ENCODE assay signal across 18 cellular contexts in genomic region chr10:73892314-73893080, GRCh38. TPM values are rescaled to one million over a fixed set of nuclear protein-coding genes. Genes with fewer than 3 reads are reported as not detected.
DNase-seq lines count a peak whose midpoint lies in the region; ATAC-seq, FAIRE-seq and TF ChIP-seq lines count a peak whose summit lies in the region.
"Had no signal": no experiment of that assay in that cellular context is flagged by ENCODE, and none has a peak within 500 bp of the region (broad histone marks: within the 10 kb centered on the region; RNA-seq: fewer than 3 reads in every experiment).

No MANE protein-coding gene starts in this region.

- ATAC-seq in K562 (peak; percentile 55), foreskin keratinocyte (no peak), HG03354 (IDR thresholded peaks at IDR 0.05; ENCODE audit: poor library complexity, severe bottlenecking, unreplicated experiment) (no peak)
- ATAC-seq in activated CD8-positive, alpha-beta memory T cell treated with anti-CD3 and anti-CD28 coated beads, Interleukin-2, amount 10 ng/mL, durations not matched to agents 7 days and 5 days, result no peak
- ATAC-seq: T-cell had no signal

- no peak overlapping the region for H3K4me2 ChIP-seq in K562 (ENCODE audit: insufficient read depth, low read length)

- CTCF ChIA-PET in K562 (lab: Yijun Ruan, JAX; ENCODE audit: low intra/inter-chr PET ratio), result no interaction called here
- CTCF ChIA-PET in activated CD8-positive, alpha-beta memory T cell treated with anti-CD3 and anti-CD28 coated beads, Interleukin-2, amount 10 ng/mL, durations not matched to agents 7 days and 5 days (lab: Charles Lee), result interaction anchor here (0.8 to 18.2 kb wide), 6 partner anchors 10 to 211 kb away, joined by 3 to 642 read pairs (median 5); no protein-coding TSS in a partner anchor

- H3K4me3 ChIP-seq in AG10803 (ENCODE audit: low read length) (no peak overlapping the region), K562 (no peak overlapping the region)

- H3K4me1 ChIP-seq in K562 (replicated peaks in 1 of 2; ENCODE audit: control insufficient read depth in 2 of 2, insufficient read depth in 2 of 2, low read length in 2 of 2) (peaks cover 22 to 24% of the 10 kb centered on the region in 2 experiments), foreskin keratinocyte (peaks cover 35% of the 10 kb centered on the region)

- POLR2A ChIA-PET in K562 (lab: Yijun Ruan, JAX), result interaction anchor here (0.6 to 0.9 kb wide), 4 partner anchors 12 to 799 kb away, joined by 3 read pairs; no protein-coding TSS in a partner anchor

- DNase-seq in AG10803 (ENCODE audit: low read depth) (peak; percentile 85), LHCN-M2 (ENCODE audit: low read depth) (peak; percentile 71), K562 (ENCODE audit: extremely low read depth in 1 of 4, low spot score in 3 of 4) (no peak), foreskin keratinocyte (peak in 1 of 2 donors; percentile 42), NCI-H82 (lab: John Stamatoyannopoulos, UW) (no peak), NCI-H345 treated with DMSO at 0.1 percent for 48 hours (lab: John Stamatoyannopoulos, UW; ENCODE audit: unreplicated experiment) (no peak)
- no peak for DNase-seq in activated CD8-positive, alpha-beta memory T cell treated with anti-CD3 and anti-CD28 coated beads, Interleukin-2, amount 10 ng/mL, durations not matched to agents 7 days and 5 days
- DNase-seq: activated B cell treated with CpG ODN at 0.5 μM for 24 hours; activated effector memory CD4-positive, alpha-beta T cell treated with Interleukin-2 at 50 U/mL for 16 hours; cortex of kidney; DMS 273 treated with DMSO at 0.1 percent for 48 hours; NCI-H2081; NCI-H69; stimulated activated CD4-positive, alpha-beta T cell treated with anti-CD3 and anti-CD28 coated beads, Interleukin-1b, Interleukin-23, amount 100 ng/mL, for 48 hours; T-cell had no signal

- intact Hi-C loops in K562 (cut with micrococcal nuclease), result no loop called here

- no peaks in the 10 kb centered on the region for H3K9me3 ChIP-seq in K562 (replicated peaks; ENCODE audit: control insufficient read depth, insufficient read depth, low read depth, low read length)
- H3K9me3 ChIP-seq: neutrophil had no signal

- no peak for TF ChIP-seq RAD21 in K562 (CRISPR knock-in tag; conservative IDR thresholded peaks at IDR 0.05 in 1 of 2, IDR thresholded peaks at IDR 0.05 in 1 of 2)

- no peaks in the 10 kb centered on the region for H4K20me1 ChIP-seq in K562 (replicated peaks; ENCODE audit: control insufficient read depth, insufficient read depth, low read length)

- H3K9me3 Mint-ChIP-seq in activated CD8-positive, alpha-beta memory T cell treated with anti-CD3 and anti-CD28 coated beads, Interleukin-2, amount 10 ng/mL, durations not matched to agents 7 days and 5 days (ENCODE audit: low read depth), result no peaks in the 10 kb centered on the region
- H3K9me3 Mint-ChIP-seq: activated B cell treated with CpG ODN at 0.5 μM for 24 hours, mesothelial cell of epicardium, T-cell had no signal

- TF ChIP-seq POLR2A in K562 (conservative IDR thresholded peaks at IDR 0.05), result no peak

- no peaks in the 10 kb centered on the region for H3K36me3 Mint-ChIP-seq in activated CD8-positive, alpha-beta memory T cell treated with anti-CD3 and anti-CD28 coated beads, Interleukin-2, amount 10 ng/mL, durations not matched to agents 7 days and 5 days
- H3K36me3 Mint-ChIP-seq: mesothelial cell of epicardium, T-cell had no signal

- FAIRE-seq in K562 (lab: Jason Lieb, UNC), result no peak

- H3K9ac ChIP-seq in K562 (ENCODE audit: insufficient read depth in 1 of 2, low read depth in 2 of 2, low read length in 2 of 2), result no peak overlapping the region

- no peak overlapping the region for H3K4me3 Mint-ChIP-seq in activated CD8-positive, alpha-beta memory T cell treated with anti-CD3 and anti-CD28 coated beads, Interleukin-2, amount 10 ng/mL, durations not matched to agents 7 days and 5 days
- H3K4me3 Mint-ChIP-seq: activated B cell treated with CpG ODN at 0.5 μM for 24 hours, mesothelial cell of epicardium, T-cell had no signal

- no peak overlapping the region for H3K27ac Mint-ChIP-seq in activated CD8-positive, alpha-beta memory T cell treated with anti-CD3 and anti-CD28 coated beads, Interleukin-2, amount 10 ng/mL, durations not matched to agents 7 days and 5 days
- H3K27ac Mint-ChIP-seq: activated B cell treated with CpG ODN at 0.5 μM for 24 hours, mesothelial cell of epicardium, T-cell had no signal

- H2AFZ ChIP-seq in K562 (ENCODE audit: low read depth, low read length), result peak overlapping the region; percentile 56

- no peaks in the 10 kb centered on the region for H3K79me2 ChIP-seq in K562 (ENCODE audit: control insufficient read depth, insufficient read depth, low read length)

- TF ChIP-seq CTCF in AG10803 (conservative IDR thresholded peaks at IDR 0.05; ENCODE audit: low read length) (no peak), K562 (IDR thresholded peaks at IDR 0.05 in 2 of 3, conservative IDR thresholded peaks at IDR 0.05 in 1 of 3; ENCODE audit: insufficient read depth in 2 of 3, low read depth in 1 of 3, low read length in 3 of 3) (no peak), foreskin keratinocyte (conservative IDR thresholded peaks at IDR 0.05) (no peak)

- 46% methylated on average over 10 of the region's 10 CpGs for WGBS in K562 (ENCODE audit: insufficient coverage, low coverage, missing lambda C conversion rate)

- no peak for TF ChIP-seq EP300 in K562 (IDR thresholded peaks at IDR 0.05; ENCODE audit: low read length)

- H3K4me1 Mint-ChIP-seq in activated CD8-positive, alpha-beta memory T cell treated with anti-CD3 and anti-CD28 coated beads, Interleukin-2, amount 10 ng/mL, durations not matched to agents 7 days and 5 days, result peaks cover 20% of the 10 kb centered on the region

- H3K27me3 ChIP-seq in K562 (ENCODE audit: control insufficient read depth in 2 of 2, insufficient read depth in 2 of 2, low read length in 2 of 2), result no peaks in the 10 kb centered on the region
- H3K27me3 ChIP-seq in foreskin keratinocyte, result no peaks in the 10 kb centered on the region
- H3K27me3 ChIP-seq: neutrophil had no signal

- in situ Hi-C loops in K562 (cut with MboI), result no loop called here

- no peak overlapping the region for H3K27ac ChIP-seq in K562 (ENCODE audit: extremely low read depth, low read depth, low read length)
- peak overlapping the region; percentile 77 for H3K27ac ChIP-seq in foreskin keratinocyte
- H3K27ac ChIP-seq: neutrophil had no signal

- no TSS peak for BruUV-seq in K562 (replicated peaks; lab: Mats Ljungman, UMichigan)

- H3K36me3 ChIP-seq in K562 (ENCODE audit: control insufficient read depth, insufficient read depth, low read length), result no peaks in the 10 kb centered on the region
- H3K36me3 ChIP-seq: neutrophil had no signal

- H3K9me1 ChIP-seq in K562 (ENCODE audit: control insufficient read depth, insufficient read depth, low read length), result no peaks in the 10 kb centered on the region

- H3K27me3 Mint-ChIP-seq in activated CD8-positive, alpha-beta memory T cell treated with anti-CD3 and anti-CD28 coated beads, Interleukin-2, amount 10 ng/mL, durations not matched to agents 7 days and 5 days, result peaks cover 3% of the 10 kb centered on the region
- H3K27me3 Mint-ChIP-seq: activated B cell treated with CpG ODN at 0.5 μM for 24 hours, T-cell had no signal

RNA-seq across cellular contexts. Expression of gene CAMK2G, which starts 18.1 kb away (rescaled TPM):
- total RNA-seq in LHCN-M2 (2014; rRNA removed) (16.4 and 20.8 TPM in 2 replicates), K562 (2014; rRNA removed) (23.4 and 26.7 TPM in 2 replicates), K562 (2014; rRNA removed; fragmentation: Illumina TruSeq; extraction: Trizol) (22.3 and 25.1 TPM in 2 replicates), K562 (2015; rRNA removed; fragmentation: Illumina TruSeq; extraction: Trizol) (32.2 and 33.2 TPM in 2 replicates), K562 (2021) (29.5 and 32.6 TPM in 2 replicates), foreskin keratinocyte (16.9 and 18.6 TPM in 2 replicates)
- 15.0 TPM for polyA plus RNA-seq in LHCN-M2 (2012)
- total RNA-seq in K562 (2011; cell fraction: chromatin; rRNA removed; ENCODE audit: low replicate concordance), result 79.9 and 93.7 TPM in 2 replicates
- 44.9 and 53.3 TPM in 2 replicates for total RNA-seq in K562 (2011; cell fraction: nucleolus; rRNA removed)
- total RNA-seq in K562 (2011; cell fraction: nucleoplasm; rRNA removed), result 65.0 and 92.5 TPM in 2 replicates
- polyA plus RNA-seq in K562 (2011; rRNA removed) (37.5 and 41.6 TPM in 2 replicates), K562 (2014; fragmentation: Illumina TruSeq; extraction: Trizol) (35.5 and 37.9 TPM in 2 replicates), K562 (2014; fragmentation: Nextera tagmentation; extraction: Ambion mirVana) (10 to 100 TPM in 1 of 2 experiments, 1 to 10 TPM in 1; 9.0 to 10.4 TPM), K562 (2014; rRNA removed) (36.2 and 37.2 TPM in 2 replicates), foreskin keratinocyte (9.7 and 10.6 TPM in 2 replicates)
- 33.0 and 39.7 TPM in 2 replicates for polyA plus RNA-seq in K562 (2011; cell fraction: cytosol; rRNA removed)
- 69.4 and 73.5 TPM in 2 replicates for polyA plus RNA-seq in K562 (2011; cell fraction: nucleus; rRNA removed)
- 27.5 and 30.5 TPM in 2 replicates for polyA plus RNA-seq in K562 (2012)
- 31.1 and 31.9 TPM in 2 replicates for polyA minus RNA-seq in K562 (2011; rRNA and poly(A)+ RNA removed)
- polyA minus RNA-seq in K562 (2011; cell fraction: cytosol; rRNA and poly(A)+ RNA removed), result 18.9 and 20.7 TPM in 2 replicates
- 25.0 and 38.0 TPM in 2 replicates for polyA minus RNA-seq in K562 (2011; cell fraction: nucleus; rRNA and poly(A)+ RNA removed)
- total RNA-seq in activated CD8-positive, alpha-beta memory T cell treated with anti-CD3 and anti-CD28 coated beads, Interleukin-2, amount 10 ng/mL, durations not matched to agents 7 days and 5 days, result 10 to 100 TPM; 30.8 to 49.2 TPM

RNA-seq across cellular contexts. Expression of gene PLAU, which starts 18.4 kb away (rescaled TPM):
- 614 and 683 TPM in 2 replicates for total RNA-seq in LHCN-M2 (2014; rRNA removed)
- 228 TPM for polyA plus RNA-seq in LHCN-M2 (2012)
- total RNA-seq in K562 (2011; cell fraction: chromatin; rRNA removed; ENCODE audit: low replicate concordance), result 2.8 and 5.6 TPM in 2 replicates
- 4.2 and 6.7 TPM in 2 replicates for total RNA-seq in K562 (2011; cell fraction: nucleolus; rRNA removed)
- 4.4 and 4.9 TPM in 2 replicates for total RNA-seq in K562 (2011; cell fraction: nucleoplasm; rRNA removed)
- 2.1 and 2.9 TPM in 2 replicates for total RNA-seq in K562 (2014; rRNA removed)
- total RNA-seq in K562 (2014; rRNA removed; fragmentation: Illumina TruSeq; extraction: Trizol), result 3.2 and 3.3 TPM in 2 replicates
- 16.9 and 17.5 TPM in 2 replicates for total RNA-seq in K562 (2015; rRNA removed; fragmentation: Illumina TruSeq; extraction: Trizol)
- total RNA-seq in K562 (2021), result 4.1 and 4.4 TPM in 2 replicates
- 3.4 and 5.8 TPM in 2 replicates for polyA plus RNA-seq in K562 (2011; rRNA removed)
- polyA plus RNA-seq in K562 (2011; cell fraction: cytosol; rRNA removed), result 3.7 and 8.0 TPM in 2 replicates
- 11.6 and 17.7 TPM in 2 replicates for polyA plus RNA-seq in K562 (2011; cell fraction: nucleus; rRNA removed)
- 11.2 and 47.9 TPM in 2 replicates for polyA plus RNA-seq in K562 (2012)
- polyA plus RNA-seq in K562 (2014; fragmentation: Illumina TruSeq; extraction: Trizol), result 4.6 and 4.9 TPM in 2 replicates
- 1 to 10 TPM; 2.3 to 2.5 TPM for polyA plus RNA-seq in K562 (2014; fragmentation: Nextera tagmentation; extraction: Ambion mirVana)
- polyA plus RNA-seq in K562 (2014; rRNA removed), result 2.6 and 4.2 TPM in 2 replicates
- 2.6 and 3.6 TPM in 2 replicates for polyA minus RNA-seq in K562 (2011; rRNA and poly(A)+ RNA removed)
- 1.6 and 4.6 TPM in 2 replicates for polyA minus RNA-seq in K562 (2011; cell fraction: cytosol; rRNA and poly(A)+ RNA removed)
- polyA minus RNA-seq in K562 (2011; cell fraction: nucleus; rRNA and poly(A)+ RNA removed), result 1.6 and 3.4 TPM in 2 replicates
- total RNA-seq in foreskin keratinocyte, result 630 and 1,498 TPM in 2 replicates
- polyA plus RNA-seq in foreskin keratinocyte, result 544 and 1,190 TPM in 2 replicates
- total RNA-seq in activated CD8-positive, alpha-beta memory T cell treated with anti-CD3 and anti-CD28 coated beads, Interleukin-2, amount 10 ng/mL, durations not matched to agents 7 days and 5 days, result 1 to 10 TPM; 2.2 to 4.8 TPM
- total RNA-seq: activated B cell treated with CpG ODN at 0.5 μM for 24 hours had no signal

Comparison
In these comparisons a context has a peak if more than half of its experiments do, and no peak if none do; other contexts are left out.
1. DNase-seq: peak in AG10803 (single experiment) and LHCN-M2 (single experiment); none in K562 (0 of 4), NCI-H82 (single experiment), activated CD8-positive, alpha-beta memory T cell treated with anti-CD3 and anti-CD28 coated beads, Interleukin-2, amount 10 ng/mL, durations not matched to agents 7 days and 5 days (single experiment) and NCI-H345 treated with DMSO at 0.1 percent for 48 hours (single experiment).
2. RNA of gene PLAU, which starts 18.4 kb away (total RNA-seq): 630 to 1,498 TPM in foreskin keratinocyte and 614 to 683 TPM in LHCN-M2; 2.2 to 4.8 TPM in activated CD8-positive, alpha-beta memory T cell treated with anti-CD3 and anti-CD28 coated beads, Interleukin-2, amount 10 ng/mL, durations not matched to agents 7 days and 5 days and 2.1 to 17.5 TPM in K562; every median in the first group is over 10 times any median in the second.